17 cellular contexts compared by ENCODE assay signal in the genomic region with DNA sequence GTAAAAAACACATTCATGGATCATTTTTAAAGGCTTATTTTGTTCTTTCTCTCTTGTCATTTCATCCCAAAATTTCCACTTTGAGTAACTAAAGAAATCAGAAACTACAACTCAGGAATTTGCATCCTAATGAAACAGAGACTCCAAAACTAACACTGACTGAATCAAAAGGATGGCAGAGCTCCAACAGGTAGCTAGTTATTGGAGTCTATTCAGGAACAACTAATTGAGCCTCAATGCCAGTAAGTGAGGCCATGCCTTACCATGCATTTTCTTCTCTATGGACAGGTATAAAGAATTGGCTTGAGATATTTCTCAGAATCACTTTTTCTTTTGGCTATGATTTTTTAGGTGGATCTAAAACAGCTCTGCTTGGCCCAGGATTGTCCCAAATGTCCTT.
DNase-seq lines count a peak whose midpoint lies in the region; TF ChIP-seq lines count a peak whose summit lies in the region.
"Had no signal": no experiment of that assay in that cellular context is flagged by ENCODE, and none has a peak within 500 bp of the region (broad histone marks: within the 10 kb centered on the region; RNA-seq: fewer than 3 reads in every experiment).

No MANE protein-coding gene starts in this region.

- no peak overlapping the region for H2AK5ac ChIP-seq in neuronal stem cell (ENCODE audit: low read depth, low read length)

- no peak overlapping the region for H3K27ac Mint-ChIP-seq in activated T-helper 2 cell treated with anti-CD3 and anti-CD28 coated beads, Interferon-gamma antibody, Interleukin-2, Interleukin-4, amounts not matched to agents 10 μg/mL and 5 μg/mL and 100 μg/mL, durations not matched to agents 14 hours and 24 hours and 36 hours
- H3K27ac Mint-ChIP-seq: CD4-positive, alpha-beta memory T cell; HFFc6 had no signal

- no peaks in the 10 kb centered on the region for H3K27me3 Mint-ChIP-seq in activated T-helper 2 cell treated with anti-CD3 and anti-CD28 coated beads, Interferon-gamma antibody, Interleukin-2, Interleukin-4, amounts not matched to agents 10 μg/mL and 5 μg/mL and 100 μg/mL, durations not matched to agents 14 hours and 24 hours and 36 hours (ENCODE audit: low read depth)
- H3K27me3 Mint-ChIP-seq: CD4-positive, alpha-beta memory T cell had no signal

- H2AFZ ChIP-seq in Loucy (ENCODE audit: low read length) (peak overlapping the region; percentile 38; the same call in 1 of the 2 replicates), neuronal stem cell (ENCODE audit: low read length) (peak overlapping the region; percentile 55)

- no peak overlapping the region for H3K14ac ChIP-seq in neuronal stem cell (ENCODE audit: low read length)

- H3K9me3 Mint-ChIP-seq in activated T-helper 2 cell treated with anti-CD3 and anti-CD28 coated beads, Interferon-gamma antibody, Interleukin-2, Interleukin-4, amounts not matched to agents 10 μg/mL and 5 μg/mL and 100 μg/mL, durations not matched to agents 14 hours and 24 hours and 36 hours = no peaks in the 10 kb centered on the region
- H3K9me3 Mint-ChIP-seq: CD4-positive, alpha-beta memory T cell had no signal

- H4K20me1 ChIP-seq in Loucy (ENCODE audit: insufficient read depth, low read length, poor library complexity, severe bottlenecking) = no peaks in the 10 kb centered on the region

- no peak overlapping the region for H2BK120ac ChIP-seq in neuronal stem cell (ENCODE audit: low read depth, low read length)

- H3K4ac ChIP-seq in neuronal stem cell (ENCODE audit: low read length) = no peak overlapping the region

- H3K4me3 Mint-ChIP-seq in activated T-helper 2 cell treated with anti-CD3 and anti-CD28 coated beads, Interferon-gamma antibody, Interleukin-2, Interleukin-4, amounts not matched to agents 10 μg/mL and 5 μg/mL and 100 μg/mL, durations not matched to agents 14 hours and 24 hours and 36 hours (ENCODE audit: low read depth) = no peak overlapping the region
- H3K4me3 Mint-ChIP-seq: CD4-positive, alpha-beta memory T cell; HFFc6 had no signal

- H3K36me3 ChIP-seq in Loucy (ENCODE audit: insufficient read depth, low read length) (no peaks in the 10 kb centered on the region), neuronal stem cell (replicated peaks in 1 of 2; ENCODE audit: control insufficient read depth in 2 of 2, insufficient read depth in 2 of 2, low read length in 2 of 2) (no peaks in the 10 kb centered on the region)
- H3K36me3 ChIP-seq: BE2C had no signal

- no peaks in the 10 kb centered on the region for H3K9me2 ChIP-seq in Loucy (replicated peaks; ENCODE audit: low read depth, low read length)

- H3K79me1 ChIP-seq in neuronal stem cell (ENCODE audit: low read depth, low read length) = no peaks in the 10 kb centered on the region

- H3K18ac ChIP-seq in neuronal stem cell (ENCODE audit: low read length) = no peak overlapping the region

- H3K4me3 ChIP-seq in Loucy (ENCODE audit: low read length, poor library complexity, severe bottlenecking) (peak overlapping the region; percentile 22), neuronal stem cell (ENCODE audit: low read length in 2 of 2) (no peak overlapping the region)
- H3K4me3 ChIP-seq: A549 had no signal

- H3F3A ChIP-seq in Loucy (ENCODE audit: low read depth) = peaks cover 5% of the 10 kb centered on the region; the same call in 1 of the 2 replicates

- H3K36me3 Mint-ChIP-seq in activated T-helper 2 cell treated with anti-CD3 and anti-CD28 coated beads, Interferon-gamma antibody, Interleukin-2, Interleukin-4, amounts not matched to agents 10 μg/mL and 5 μg/mL and 100 μg/mL, durations not matched to agents 14 hours and 24 hours and 36 hours (ENCODE audit: low read depth) = no peaks in the 10 kb centered on the region
- H3K36me3 Mint-ChIP-seq: CD4-positive, alpha-beta memory T cell had no signal

- intact Hi-C loops in activated T-helper 2 cell treated with anti-CD3 and anti-CD28 coated beads, Interferon-gamma antibody, Interleukin-2, Interleukin-4, amounts not matched to agents 10 μg/mL and 5 μg/mL and 100 μg/mL, durations not matched to agents 14 hours and 24 hours and 36 hours (cut with micrococcal nuclease) = no loop called here

- DNase-seq in caudate nucleus (lab: John Stamatoyannopoulos, UW) = peak in 1 of 61 donors; percentile 26
- no peak for DNase-seq in neuronal stem cell (ENCODE audit: low spot score)
- DNase-seq in NK-92 treated with Interleukin-12 subunit alpha and Interleukin-12 subunit beta, amount 100 ng/mL, for 24 hours (lab: John Stamatoyannopoulos, UW) = no peak
- DNase-seq in activated T-helper 2 cell treated with anti-CD3 and anti-CD28 coated beads, Interferon-gamma antibody, Interleukin-2, Interleukin-4, amounts not matched to agents 10 μg/mL and 5 μg/mL and 100 μg/mL, durations not matched to agents 14 hours and 24 hours and 36 hours (ENCODE audit: low spot score) = no peak
- no peak for DNase-seq in activated T-cell treated with anti-CD3 and anti-CD28 coated beads, Interleukin-2, amount 50 U/mL, for 48 hours
- DNase-seq: BE2C; CD4-positive, alpha-beta memory T cell; DMS153; DMS79 treated with DMSO at 0.1 percent for 48 hours; EL; GDM1; HCEC 1CT; HFFc6 had no signal

- peak overlapping the region; percentile 22 for H3K27ac ChIP-seq in 22Rv1
- peak overlapping the region; percentile 24 for H3K27ac ChIP-seq in caudate nucleus (ENCODE audit: low read depth, low read length)
- H3K27ac ChIP-seq in neuronal stem cell (replicated peaks; ENCODE audit: low read length) = no peak overlapping the region
- H3K27ac ChIP-seq: A549, C4-2B had no signal

- H4K91ac ChIP-seq in neuronal stem cell (ENCODE audit: low read depth, low read length, poor library complexity) = no peak overlapping the region

- no peaks in the 10 kb centered on the region for H3K27me3 ChIP-seq in Loucy (ENCODE audit: insufficient read depth, low read length, poor library complexity, severe bottlenecking)
- no peaks in the 10 kb centered on the region for H3K27me3 ChIP-seq in neuronal stem cell (ENCODE audit: control insufficient read depth in 3 of 3, insufficient read depth in 3 of 3, low read depth in 1 of 3, low read length in 3 of 3)
- H3K27me3 ChIP-seq: BE2C had no signal

- H3K4me2 ChIP-seq in Loucy (ENCODE audit: low read depth, low read length, poor library complexity, severe bottlenecking) = peak overlapping the region; percentile 36
- H3K4me2 ChIP-seq in neuronal stem cell (ENCODE audit: insufficient read depth, low read length, poor library complexity, severe bottlenecking) = no peak overlapping the region
- H3K4me2 ChIP-seq: A549 had no signal

- H2BK5ac ChIP-seq in neuronal stem cell (ENCODE audit: low read length) = no peak overlapping the region

- H3K23ac ChIP-seq in neuronal stem cell (ENCODE audit: low read depth, low read length, poor library complexity) = no peak overlapping the region

- H3K4me1 Mint-ChIP-seq in activated T-helper 2 cell treated with anti-CD3 and anti-CD28 coated beads, Interferon-gamma antibody, Interleukin-2, Interleukin-4, amounts not matched to agents 10 μg/mL and 5 μg/mL and 100 μg/mL, durations not matched to agents 14 hours and 24 hours and 36 hours (ENCODE audit: low read depth) = no peaks in the 10 kb centered on the region
- H3K4me1 Mint-ChIP-seq: CD4-positive, alpha-beta memory T cell had no signal

- no peaks in the 10 kb centered on the region for H3K9me3 ChIP-seq in Loucy (ENCODE audit: insufficient read depth, low read depth, low read length)
- no peaks in the 10 kb centered on the region for H3K9me3 ChIP-seq in neuronal stem cell (replicated peaks in 1 of 2; ENCODE audit: control insufficient read depth in 2 of 2, insufficient read depth in 1 of 2, low read depth in 1 of 2, low read length in 2 of 2)
- H3K9me3 ChIP-seq: A549, BE2C had no signal

- H2BK12ac ChIP-seq in neuronal stem cell (ENCODE audit: low read length) = no peak overlapping the region

- H4K8ac ChIP-seq in neuronal stem cell (ENCODE audit: low read depth, low read length) = no peak overlapping the region

- H2BK15ac ChIP-seq in neuronal stem cell (ENCODE audit: low read length) = no peak overlapping the region

- no peak overlapping the region for H3K9ac ChIP-seq in Loucy (ENCODE audit: low read depth, low read length, poor library complexity, severe bottlenecking)
- H3K9ac ChIP-seq in neuronal stem cell (ENCODE audit: low read depth, low read length, poor library complexity) = no peak overlapping the region

- peaks cover 35% of the 10 kb centered on the region for H3K4me1 ChIP-seq in Loucy (ENCODE audit: insufficient read depth, low read length, poor library complexity, severe bottlenecking)
- peaks cover 0 to 4% of the 10 kb centered on the region in 2 donors for H3K4me1 ChIP-seq in neuronal stem cell (ENCODE audit: control insufficient read depth in 2 of 2, insufficient read depth in 1 of 2, low read depth in 1 of 2, low read length in 2 of 2)
- H3K4me1 ChIP-seq: A549, BE2C had no signal

- TF ChIP-seq CTCF in 22Rv1 (IDR thresholded peaks at IDR 0.05) = no peak
- TF ChIP-seq CTCF in Loucy (conservative IDR thresholded peaks at IDR 0.05; ENCODE audit: low read length) = no peak

- no peaks in the 10 kb centered on the region for H3K79me2 ChIP-seq in Loucy (ENCODE audit: insufficient read depth, low read length)
